ENCODE assay signal across 1 cellular context in genomic region chr13:94558721-94559120, GRCh38.
TF ChIP-seq lines count a peak whose summit lies in the region.

No MANE protein-coding gene starts in this region.

TF ChIP-seq in GM23338, 12 proteins besides CTCF, POLR2A, EP300 and RAD21 (continued from another document):
- no peak for TF ChIP-seq ZNF462 (CRISPR knock-in tag; IDR thresholded peaks at IDR 0.05)
- TF ChIP-seq STAT1 (IDR thresholded peaks at IDR 0.05; ENCODE audit: unreplicated experiment) = no peak
- TF ChIP-seq POLR2AphosphoS5 (IDR thresholded peaks at IDR 0.05; ENCODE audit: low read depth) = no peak
- TF ChIP-seq EZH2 (IDR thresholded peaks at IDR 0.05; ENCODE audit: low read depth, unreplicated experiment) = no peak
- TF ChIP-seq CREB1 (CRISPR knock-in tag; IDR thresholded peaks at IDR 0.05; ENCODE audit: low read depth) = no peak
- no peak for TF ChIP-seq ZNF114 (CRISPR knock-in tag; IDR thresholded peaks at IDR 0.05)
- no peak for TF ChIP-seq ETS1 (IDR thresholded peaks at IDR 0.05)
- no peak for TF ChIP-seq ZNF331 (CRISPR knock-in tag; IDR thresholded peaks at IDR 0.05; ENCODE audit: low read depth)
- TF ChIP-seq JUNB (IDR thresholded peaks at IDR 0.05; ENCODE audit: unreplicated experiment) = no peak
- no peak for TF ChIP-seq NANOG (IDR thresholded peaks at IDR 0.05; ENCODE audit: borderline replicate concordance)
- TF ChIP-seq REST (IDR thresholded peaks at IDR 0.05; ENCODE audit: unreplicated experiment) = no peak
